ENCODE assay signal across 8 cellular contexts in genomic region chr4:83285022-83285387, GRCh38. TPM values are rescaled to one million over a fixed set of nuclear protein-coding genes. Genes with fewer than 3 reads are reported as not detected.
DNase-seq lines count a peak whose midpoint lies in the region; ATAC-seq and TF ChIP-seq lines count a peak whose summit lies in the region.

No MANE protein-coding gene starts in this region.

- CTCF ChIA-PET in IMR-90 (lab: Yijun Ruan, JAX) = interaction anchor here (1.0 kb wide), 1 partner anchor 10 kb away, joined by 3 read pairs; no protein-coding TSS in a partner anchor

- H3K79me1 ChIP-seq in IMR-90 (ENCODE audit: low read depth in 1 of 2, low read length in 2 of 2) = peaks cover 5 to 16% of the 10 kb centered on the region in 2 experiments; a peak in 3 of 4 replicates

- TF ChIP-seq RAD21 in IMR-90 (IDR thresholded peaks at IDR 0.05; ENCODE audit: low read length) = no peak

- H3K27me3 ChIP-seq in IMR-90 (ENCODE audit: control insufficient read depth, insufficient read depth, low read length) = no peaks in the 10 kb centered on the region

- peak overlapping the region; percentile 44 for H2BK120ac ChIP-seq in IMR-90 (ENCODE audit: low read depth, low read length)

- in situ Hi-C loops in IMR-90 (cut with MboI; ENCODE audit: low sequenced_read_pairs) = loop anchor here (10.0 kb wide), 2 partner anchors 170 to 210 kb away; partner anchors contain the start of genes HELQ and MRPS18C

- DNase-seq in A172 (ENCODE audit: low spot score) (peak; percentile 66), GDM1 (lab: John Stamatoyannopoulos, UW) (peak; percentile 64), IMR-90 (peak; percentile 29), epithelial cell of esophagus (ENCODE audit: low read depth) (peak; percentile 31), midbrain (lab: John Stamatoyannopoulos, UW) (peak; percentile 78)

- no peaks in the 10 kb centered on the region for H3K36me3 ChIP-seq in IMR-90 (ENCODE audit: control insufficient read depth, insufficient read depth, low read length)
- H3K36me3 ChIP-seq in urinary bladder (ENCODE audit: insufficient read depth) = no peaks in the 10 kb centered on the region

- H3K9ac ChIP-seq in IMR-90 (ENCODE audit: low read depth, low read length) = peak overlapping the region; percentile 82; the same call in 1 of the 2 replicates

- WGBS in IMR-90 (ENCODE audit: extremely low coverage in 2 of 2, insufficient read length in 1 of 2), 2 experiments = 50% methylated on average over 1 of the region's 10 CpGs; no CpG with 5 or more reads in 1 of the 2 experiments
- 1% methylated on average over 10 of the region's 10 CpGs for WGBS in urinary bladder

- H3K9me3 ChIP-seq in IMR-90 (ENCODE audit: control insufficient read depth, insufficient read depth, low read length) = no peaks in the 10 kb centered on the region

- H3K9me3 Mint-ChIP-seq in T-helper 1 cell treated with Interleukin-12 subunit alpha and Interleukin-12 subunit beta and Interleukin-4 antibody, amounts not matched to agents 30 μg/mL and 1 μg/mL, for 36 hours = peaks cover 5% of the 10 kb centered on the region

- H4K8ac ChIP-seq in IMR-90 (ENCODE audit: low read depth in 2 of 2, low read length in 2 of 2) = peak overlapping the region; percentile 71 to 80

- TF ChIP-seq POLR2A in IMR-90 (IDR thresholded peaks at IDR 0.05; ENCODE audit: low read depth, low read length) = no peak

- peak overlapping the region; percentile 88; the same call in 1 of the 2 replicates for H3K4me2 ChIP-seq in IMR-90 (ENCODE audit: low read depth, low read length)

- H3K27me3 Mint-ChIP-seq in T-helper 1 cell treated with Interleukin-12 subunit alpha and Interleukin-12 subunit beta and Interleukin-4 antibody, amounts not matched to agents 30 μg/mL and 1 μg/mL, for 36 hours (ENCODE audit: low read depth) = no peaks in the 10 kb centered on the region

- H3K27ac ChIP-seq in IMR-90 (ENCODE audit: insufficient read depth, low read length) (no peak overlapping the region; the same call in 1 of the 2 replicates), urinary bladder (ENCODE audit: low read depth) (peak overlapping the region; percentile 84)

- peak overlapping the region; percentile 53 for H4K91ac ChIP-seq in IMR-90 (ENCODE audit: insufficient read depth, low read depth, low read length)

- peaks cover 36% of the 10 kb centered on the region for H3K4me1 Mint-ChIP-seq in T-helper 1 cell treated with Interleukin-12 subunit alpha and Interleukin-12 subunit beta and Interleukin-4 antibody, amounts not matched to agents 30 μg/mL and 1 μg/mL, for 36 hours (ENCODE audit: low read depth)

- H4K5ac ChIP-seq in IMR-90 (ENCODE audit: low read depth, low read length) = peak overlapping the region; percentile 16; the same call in 1 of the 2 replicates

- POLR2A ChIA-PET in IMR-90 (lab: Charles Lee; ENCODE audit: unreplicated experiment) = no interaction called here

- H3K4me3 Mint-ChIP-seq in T-helper 1 cell treated with Interleukin-12 subunit alpha and Interleukin-12 subunit beta and Interleukin-4 antibody, amounts not matched to agents 30 μg/mL and 1 μg/mL, for 36 hours = peak overlapping the region; percentile 99

- no TSS peak for BruUV-seq in IMR-90 (replicated peaks; lab: Mats Ljungman, UMichigan)

- H3K14ac ChIP-seq in IMR-90 (replicated peaks; ENCODE audit: low read depth, low read length) = peak overlapping the region; percentile 75

- no peaks in the 10 kb centered on the region for H3K9me1 ChIP-seq in IMR-90 (ENCODE audit: insufficient read depth, low read length)

- peak overlapping the region; percentile 93 for H3K56ac ChIP-seq in IMR-90 (ENCODE audit: extremely low read depth, insufficient read depth, low read length)

- no peaks in the 10 kb centered on the region for H3K4me1 ChIP-seq in IMR-90 (ENCODE audit: control insufficient read depth, insufficient read depth, low read length)
- H3K4me1 ChIP-seq in urinary bladder (ENCODE audit: insufficient read depth) = no peaks in the 10 kb centered on the region

- H2BK15ac ChIP-seq in IMR-90 (ENCODE audit: low read depth, low read length) = no peak overlapping the region; the same call in 2 of the 3 replicates

- H2AK5ac ChIP-seq in IMR-90 (ENCODE audit: low read depth, low read length) = no peak overlapping the region

- H3K23ac ChIP-seq in IMR-90 (ENCODE audit: low read depth, low read length) = peak overlapping the region; percentile 64; the same call in 1 of the 2 replicates

- no peak overlapping the region for H2BK20ac ChIP-seq in IMR-90 (ENCODE audit: low read depth, low read length)

- TF ChIP-seq CTCF in IMR-90 (conservative IDR thresholded peaks at IDR 0.05; ENCODE audit: low read depth, low read length) (no peak), epithelial cell of esophagus (IDR thresholded peaks at IDR 0.05; ENCODE audit: insufficient read depth, low read depth, low read length, missing control alignments) (no peak)

- peak overlapping the region; percentile 74 for H3K4me3 ChIP-seq in IMR-90 (ENCODE audit: insufficient read depth, low read depth, low read length)
- peak overlapping the region; percentile 70 for H3K4me3 ChIP-seq in epithelial cell of esophagus (ENCODE audit: low read length)
- H3K4me3 ChIP-seq in urinary bladder (ENCODE audit: low read depth, low read length) = peak overlapping the region; percentile 49

- peak overlapping the region; percentile 42; the same call in 1 of the 2 replicates for H3K18ac ChIP-seq in IMR-90 (ENCODE audit: low read depth, low read length)

- H2AFZ ChIP-seq in IMR-90 (replicated peaks; ENCODE audit: low read length, poor library complexity) = peak overlapping the region; percentile 53

- H3K27ac Mint-ChIP-seq in T-helper 1 cell treated with Interleukin-12 subunit alpha and Interleukin-12 subunit beta and Interleukin-4 antibody, amounts not matched to agents 30 μg/mL and 1 μg/mL, for 36 hours = peak overlapping the region; percentile 99

- no peaks in the 10 kb centered on the region for H3K36me3 Mint-ChIP-seq in T-helper 1 cell treated with Interleukin-12 subunit alpha and Interleukin-12 subunit beta and Interleukin-4 antibody, amounts not matched to agents 30 μg/mL and 1 μg/mL, for 36 hours (ENCODE audit: low read depth)

- peak overlapping the region; percentile 79 for H2BK5ac ChIP-seq in IMR-90 (ENCODE audit: low read depth, low read length, poor library complexity, severe bottlenecking)

- dilution Hi-C loops in IMR-90 (cut with HindIII; ENCODE audit: low sequenced_read_pairs, unreplicated experiment) = no loop called here

- intact Hi-C loops in IMR-90 (cut with micrococcal nuclease) = loop anchor here (2.0 to 10.0 kb wide), 2 partner anchors 170 to 430 kb away; partner anchors contain the start of gene HELQ

- peak overlapping the region; percentile 22; the same call in 1 of the 2 replicates for H3K4ac ChIP-seq in IMR-90 (ENCODE audit: low read depth, low read length)

- no peak overlapping the region for H2AK9ac ChIP-seq in IMR-90 (replicated peaks; ENCODE audit: low read depth, low read length, poor library complexity)

- ATAC-seq in IMR-90 (ENCODE audit: low read depth) = peak; percentile 16; the same call in 1 of the 2 replicates
- ATAC-seq in HG03457 (IDR thresholded peaks at IDR 0.05; ENCODE audit: unreplicated experiment) = no peak

- 0 out of 2 replicates have a peak, but pooled peaks cover 3% of the 10 kb centered on the region for H4K20me1 ChIP-seq in IMR-90 (ENCODE audit: insufficient read depth, low read length)

TF ChIP-seq in IMR-90, 13 proteins besides CTCF, POLR2A, EP300 and RAD21:
- no peak for TF ChIP-seq CEBPB (IDR thresholded peaks at IDR 0.05; ENCODE audit: low read depth, low read length)
- no peak for TF ChIP-seq USF2 (IDR thresholded peaks at IDR 0.05; ENCODE audit: low read depth, low read length)
- no peak for TF ChIP-seq CHD1 (IDR thresholded peaks at IDR 0.05; ENCODE audit: low read depth, low read length)
- TF ChIP-seq ELK1 (IDR thresholded peaks at IDR 0.05; ENCODE audit: borderline replicate concordance, low read depth, low read length) = no peak
- TF ChIP-seq NFE2L2 (IDR thresholded peaks at IDR 0.05; ENCODE audit: low read depth, low read length) = no peak
- TF ChIP-seq MAFK (IDR thresholded peaks at IDR 0.05; ENCODE audit: low read depth, low read length) = no peak
- no peak for TF ChIP-seq RCOR1 (IDR thresholded peaks at IDR 0.05; ENCODE audit: insufficient replicate concordance, low read length)
- TF ChIP-seq RFX5 (IDR thresholded peaks at IDR 0.05; ENCODE audit: low read depth, low read length) = no peak
- no peak for TF ChIP-seq SMC3 (IDR thresholded peaks at IDR 0.05; ENCODE audit: low read depth, low read length)
- no peak for TF ChIP-seq FOS (IDR thresholded peaks at IDR 0.05; ENCODE audit: low read depth, low read length)
TF ChIP-seq in IMR-90: peak in this region for 0.

RNA-seq across cellular contexts. Expression of gene COQ2, which starts 0.4 kb away (rescaled TPM):
- 29.8 and 42.2 TPM in 2 replicates for total RNA-seq in A172 (2014; rRNA removed; shearing (Covaris generic))
- total RNA-seq in IMR-90 (2012; rRNA removed) (7.3 and 8.9 TPM in 2 replicates), urinary bladder (14.7 TPM)
- polyA plus RNA-seq in IMR-90 (2012; rRNA removed) (7.4 and 7.9 TPM in 2 replicates), urinary bladder (5.6 TPM)
- polyA plus RNA-seq in IMR-90 (2012; cell fraction: cytosol; rRNA removed) = 3.7 TPM in 2 replicates
- 1.1 and 3.2 TPM in 2 replicates for polyA plus RNA-seq in IMR-90 (2012; cell fraction: nucleus; rRNA removed; ENCODE audit: low replicate concordance)

RNA-seq across cellular contexts. Expression of gene HPSE, which starts 49.6 kb away (rescaled TPM):
- 1.3 and 2.3 TPM in 2 replicates for total RNA-seq in A172 (2014; rRNA removed; shearing (Covaris generic))
- total RNA-seq in IMR-90 (2012; rRNA removed) (under 0.01 and 0.28 TPM in 2 replicates), urinary bladder (0.90 TPM)
- polyA plus RNA-seq in IMR-90 (2012; rRNA removed) (0.09 TPM in 2 replicates), urinary bladder (1.2 TPM)
- polyA plus RNA-seq in IMR-90 (2012; cell fraction: cytosol; rRNA removed) = 0.03 and 0.05 TPM in 2 replicates
- polyA plus RNA-seq in IMR-90 (2012; cell fraction: nucleus; rRNA removed; ENCODE audit: low replicate concordance) = 0.02 and 0.05 TPM in 2 replicates
